ENCODE assay signal across 13 cellular contexts in the genomic region with DNA sequence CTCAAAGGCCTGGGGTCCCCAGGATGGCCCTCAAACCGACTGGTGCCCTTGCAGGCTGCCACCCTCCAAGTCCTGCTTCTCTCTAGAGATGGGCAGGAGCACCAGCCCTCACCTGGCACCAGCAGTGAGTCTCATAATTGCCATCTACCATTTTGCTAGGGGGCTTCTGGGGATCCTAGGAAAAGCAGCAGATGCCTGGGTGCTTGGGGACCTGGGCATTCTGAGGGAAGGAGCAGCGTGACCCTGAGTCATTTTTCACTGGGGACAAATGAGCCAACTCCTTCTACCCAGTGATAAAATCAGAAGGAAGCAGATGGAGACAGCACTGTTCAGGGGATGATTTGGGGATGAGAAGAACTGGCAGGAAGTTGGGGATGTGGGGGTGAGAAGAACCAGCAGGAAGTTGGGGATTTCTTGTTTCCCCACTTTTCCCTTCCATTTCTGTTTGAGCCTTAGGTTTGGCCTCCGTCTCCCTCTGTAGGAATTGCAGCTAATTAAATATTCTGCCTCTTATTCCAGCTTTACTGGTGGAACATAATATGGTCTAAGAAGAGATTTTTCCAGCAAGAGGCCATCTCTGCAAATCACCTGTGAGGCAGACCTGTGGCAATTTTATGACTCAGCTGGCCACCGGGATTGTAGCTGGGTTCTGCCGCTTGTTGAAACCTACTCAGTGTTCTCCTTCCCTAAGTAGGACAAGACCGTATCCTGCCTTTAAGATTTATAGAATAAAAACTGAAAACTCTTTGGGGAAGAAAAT. TPM values are rescaled to one million over a fixed set of nuclear protein-coding genes. Genes with fewer than 3 reads are reported as not detected.
DNase-seq lines count a peak whose midpoint lies in the region; ATAC-seq and TF ChIP-seq lines count a peak whose summit lies in the region.
"Not testable (repeated sequence)": the region's sequence is repeated elsewhere in the genome, so short reads cannot be mapped to it uniquely, and the experiment has no call there.
"Had no signal": no experiment of that assay in that cellular context is flagged by ENCODE, and none has a peak within 500 bp of the region (broad histone marks: within the 10 kb centered on the region; RNA-seq: fewer than 3 reads in every experiment).

No MANE protein-coding gene starts in this region.

- H3K27ac ChIP-seq in OCI-LY7 (ENCODE audit: low read depth, low read length, poor library complexity, severe bottlenecking) = not testable (repeated sequence)
- H3K27ac ChIP-seq in stomach = peak overlapping the region in 4 of 5 donors; percentile 53 to 63 (median 60)

- not testable (repeated sequence) for TF ChIP-seq CTCF in OCI-LY7 (conservative IDR thresholded peaks at IDR 0.05; ENCODE audit: low read length); activated CD8-positive, alpha-beta T cell treated with anti-CD3 and anti-CD28 coated beads for 36 hours (IDR thresholded peaks at IDR 0.05); osteocyte (IDR thresholded peaks at IDR 0.05); stomach (IDR thresholded peaks at IDR 0.05)

- TF ChIP-seq POLR2A in stomach (IDR thresholded peaks at IDR 0.05) = not testable (repeated sequence)

- H3K9me3 ChIP-seq in OCI-LY7 (ENCODE audit: low read length); stomach: not testable (repeated sequence)

- intact Hi-C loops in OCI-LY7 (cut with micrococcal nuclease; ENCODE audit: unreplicated experiment); activated CD8-positive, alpha-beta T cell treated with anti-CD3 and anti-CD28 coated beads for 36 hours (cut with micrococcal nuclease); dendritic cell treated with granulocyte-macrophage colony-stimulating factor and Interleukin-4, amounts not matched to agents 40 ng/mL and 50 ng/mL, for 4 days (cut with micrococcal nuclease); stomach (cut with DNase I; ENCODE audit: low total_unique reads): not testable (repeated sequence)

- peak overlapping the region; percentile 40; the same call in 1 of the 2 replicates for H2AFZ ChIP-seq in OCI-LY7 (ENCODE audit: low read length)

- in situ Hi-C loops in KBM-7 (cut with MboI; ENCODE audit: low pct_unique_long_range_greater_than_20kb, low sequenced_read_pairs) = not testable (repeated sequence)

- not testable (repeated sequence) for H4K20me1 ChIP-seq in OCI-LY7 (ENCODE audit: insufficient read depth, low read length)

- not testable (repeated sequence) for H3K9me3 Mint-ChIP-seq in activated CD8-positive, alpha-beta T cell treated with anti-CD3 and anti-CD28 coated beads for 36 hours; dendritic cell treated with granulocyte-macrophage colony-stimulating factor and Interleukin-4, amounts not matched to agents 40 ng/mL and 50 ng/mL, for 4 days; osteocyte (ENCODE audit: unreplicated experiment)

- peak overlapping the region; percentile 11 for H3K4me3 Mint-ChIP-seq in activated CD8-positive, alpha-beta T cell treated with anti-CD3 and anti-CD28 coated beads for 36 hours
- H3K4me3 Mint-ChIP-seq in dendritic cell treated with granulocyte-macrophage colony-stimulating factor and Interleukin-4, amounts not matched to agents 40 ng/mL and 50 ng/mL, for 4 days; osteocyte (ENCODE audit: unreplicated experiment): not testable (repeated sequence)

- DNase-seq in KBM-7 = peak; percentile 48
- not testable (repeated sequence) for DNase-seq in OCI-LY7 (ENCODE audit: low spot score); stomach
- DNase-seq in activated CD8-positive, alpha-beta T cell treated with anti-CD3 and anti-CD28 coated beads for 36 hours = peak; percentile 39
- peak; percentile 27 for DNase-seq in left lobe of liver (ENCODE audit: low spot score)
- DNase-seq in osteocyte (ENCODE audit: extremely low spot score, unreplicated experiment) = peak; percentile 80

- CTCF ChIA-PET in OCI-LY7 (lab: Charles Lee; ENCODE audit: unreplicated experiment); activated CD8-positive, alpha-beta T cell treated with anti-CD3 and anti-CD28 coated beads for 36 hours (lab: Charles Lee): not testable (repeated sequence)

- peak overlapping the region; percentile 90 for H3K27ac Mint-ChIP-seq in activated CD8-positive, alpha-beta T cell treated with anti-CD3 and anti-CD28 coated beads for 36 hours
- peak overlapping the region; percentile 89 for H3K27ac Mint-ChIP-seq in dendritic cell treated with granulocyte-macrophage colony-stimulating factor and Interleukin-4, amounts not matched to agents 40 ng/mL and 50 ng/mL, for 4 days
- H3K27ac Mint-ChIP-seq in osteocyte (ENCODE audit: unreplicated experiment) = not testable (repeated sequence)

- not testable (repeated sequence) for ATAC-seq in activated CD8-positive, alpha-beta T cell treated with anti-CD3 and anti-CD28 coated beads for 36 hours; left lobe of liver

- H3K27me3 Mint-ChIP-seq in activated CD8-positive, alpha-beta T cell treated with anti-CD3 and anti-CD28 coated beads for 36 hours; dendritic cell treated with granulocyte-macrophage colony-stimulating factor and Interleukin-4, amounts not matched to agents 40 ng/mL and 50 ng/mL, for 4 days: not testable (repeated sequence)
- peaks cover 56% of the 10 kb centered on the region for H3K27me3 Mint-ChIP-seq in osteocyte (ENCODE audit: unreplicated experiment)

- not testable (repeated sequence) for H3K79me2 ChIP-seq in OCI-LY7 (ENCODE audit: insufficient read depth, low read depth, low read length)

- TF ChIP-seq EP300 in stomach (IDR thresholded peaks at IDR 0.05) = not testable (repeated sequence)

- not testable (repeated sequence) for H3K4me1 ChIP-seq in OCI-LY7 (ENCODE audit: insufficient read depth, low read length, poor library complexity, severe bottlenecking)
- peaks cover 6 to 31% (median 17%) of the 10 kb centered on the region in 4 donors for H3K4me1 ChIP-seq in stomach

- H3K9me2 ChIP-seq in OCI-LY7 (ENCODE audit: insufficient read depth, low read length) = not testable (repeated sequence)

- not testable (repeated sequence) for BruUV-seq in OCI-LY7 (replicated peaks; lab: Mats Ljungman, UMichigan)

- not testable (repeated sequence) for H3K4me2 ChIP-seq in OCI-LY7 (ENCODE audit: low read length)

- H3K36me3 ChIP-seq in OCI-LY7 (ENCODE audit: insufficient read depth, low read length); stomach: not testable (repeated sequence)

- WGBS in stomach, 5 donors = 60 to 84% (median 70%) methylated on average over 5 to 6 of the region's 6 CpGs

- H3K27me3 ChIP-seq in stomach = peaks cover 0 to 19% (median 0%) of the 10 kb centered on the region in 3 donors

- not testable (repeated sequence) for H3K36me3 Mint-ChIP-seq in activated CD8-positive, alpha-beta T cell treated with anti-CD3 and anti-CD28 coated beads for 36 hours (ENCODE audit: low read depth); osteocyte (ENCODE audit: unreplicated experiment)
- H3K36me3 Mint-ChIP-seq in dendritic cell treated with granulocyte-macrophage colony-stimulating factor and Interleukin-4, amounts not matched to agents 40 ng/mL and 50 ng/mL, for 4 days (ENCODE audit: low read depth) = peaks cover 34% of the 10 kb centered on the region

- POLR2A ChIA-PET in OCI-LY7 (lab: Charles Lee) = not testable (repeated sequence)
- POLR2A ChIA-PET in activated CD8-positive, alpha-beta T cell treated with anti-CD3 and anti-CD28 coated beads for 36 hours (lab: Charles Lee) = interaction anchor here (1.0 kb wide), 1 partner anchor 14 kb away, joined by 3 read pairs; no protein-coding TSS in a partner anchor

- peaks cover 44% of the 10 kb centered on the region for H3K4me1 Mint-ChIP-seq in activated CD8-positive, alpha-beta T cell treated with anti-CD3 and anti-CD28 coated beads for 36 hours (ENCODE audit: low read depth)
- peaks cover 86% of the 10 kb centered on the region for H3K4me1 Mint-ChIP-seq in dendritic cell treated with granulocyte-macrophage colony-stimulating factor and Interleukin-4, amounts not matched to agents 40 ng/mL and 50 ng/mL, for 4 days (ENCODE audit: low read depth)
- H3K4me1 Mint-ChIP-seq in osteocyte (ENCODE audit: unreplicated experiment) = peaks cover 14% of the 10 kb centered on the region

- not testable (repeated sequence) for H3K4me3 ChIP-seq in OCI-LY7 (ENCODE audit: low read depth, low read length, poor library complexity, severe bottlenecking); stomach

RNA-seq across cellular contexts. Expression of gene CCL3L1, which starts 8.5 kb away (rescaled TPM):
- total RNA-seq in OCI-LY7 (2014; rRNA removed; shearing (Covaris generic)) = 0.10 TPM in 1 of 2 replicates, not detected in the other
- total RNA-seq in OCI-LY7 (2022) (0.44 TPM in 1 of 2 replicates, not detected in the other), left lobe of liver (0.38 TPM), osteocyte (not detected in 2 replicates), stomach (10 to 100 TPM in 1 of 5 donors, not detected in 4; 34.4 TPM)
- 10 to 100 TPM; 33.8 to 35.1 TPM for total RNA-seq in activated CD8-positive, alpha-beta T cell treated with anti-CD3 and anti-CD28 coated beads for 36 hours
- polyA plus RNA-seq in stomach = 1 to 10 TPM in 2 of 3 donors, under 1 TPM in 1; 0.30 to 2.7 (median 1.2) TPM
- total RNA-seq: Caco-2, HT-29, IMR-90, PC-3 had no signal
- polyA plus RNA-seq: AG04450, BJ, IMR-90 had no signal

RNA-seq across cellular contexts. Expression of gene TBC1D3B, which starts 11.6 kb away (rescaled TPM):
- total RNA-seq in OCI-LY7 (2014; rRNA removed; shearing (Covaris generic)) = 1.5 and 3.0 TPM in 2 replicates
- total RNA-seq in OCI-LY7 (2022) (12.8 and 13.8 TPM in 2 replicates), left lobe of liver (5.7 TPM), osteocyte (11.7 and 12.6 TPM in 2 replicates), stomach (1 to 10 TPM in 2 of 5 donors, not detected in 3; 1.5 to 1.7 TPM)
- 1 to 10 TPM; 6.6 to 9.0 TPM for total RNA-seq in activated CD8-positive, alpha-beta T cell treated with anti-CD3 and anti-CD28 coated beads for 36 hours
- polyA plus RNA-seq in stomach = 1 to 10 TPM in 1 of 3 donors, under 1 TPM in 1, not detected in 1; 0.81 to 4.6 TPM
- total RNA-seq: IMR-90 had no signal

RNA-seq across cellular contexts. Expression of gene CCL4L2, which starts 22.8 kb away (rescaled TPM):
- total RNA-seq in OCI-LY7 (2014; rRNA removed; shearing (Covaris generic)) = 0.50 TPM in 1 of 2 replicates, not detected in the other
- total RNA-seq in OCI-LY7 (2022) (not detected in 2 replicates), left lobe of liver (not detected), osteocyte (not detected in 2 replicates), stomach (under 1 TPM in 1 of 5 donors, not detected in 4; 0.73 TPM)
- total RNA-seq in activated CD8-positive, alpha-beta T cell treated with anti-CD3 and anti-CD28 coated beads for 36 hours = 100 to 1,000 TPM in 1 of 2 experiments, 10 to 100 TPM in 1; 95.1 to 102 TPM
- 1 to 10 TPM in 2 of 3 donors, under 1 TPM in 1; 0.25 to 4.3 (median 3.5) TPM for polyA plus RNA-seq in stomach
- total RNA-seq: Caco-2, HT-29, IMR-90, PC-3 had no signal
- polyA plus RNA-seq: AG04450, BJ, IMR-90 had no signal
